In genomic region chr1:238063454-238063853, GRCh38 we compare ENCODE assay signal across 9 cellular contexts.
DNase-seq lines count a peak whose midpoint lies in the region; ATAC-seq and TF ChIP-seq lines count a peak whose summit lies in the region.
"Had no signal": no experiment of that assay in that cellular context is flagged by ENCODE, and none has a peak within 500 bp of the region (broad histone marks: within the 10 kb centered on the region; RNA-seq: fewer than 3 reads in every experiment).

No MANE protein-coding gene starts in this region.

- no CpG with 5 or more reads among the region's 4 CpGs for WGBS in IMR-90 (ENCODE audit: extremely low coverage in 2 of 2, insufficient read length in 1 of 2), 2 experiments
- WGBS in transverse colon (ENCODE audit: low coverage in 1 of 2), 2 donors = 91% methylated on average over 4 of the region's 4 CpGs; no CpG with 5 or more reads in 1 of the 2 donors

- POLR2A ChIA-PET in IMR-90 (lab: Charles Lee; ENCODE audit: unreplicated experiment) = no interaction called here

- H3K4me1 ChIP-seq in ACC112 (ENCODE audit: control insufficient read depth, insufficient read depth, low read length, unreplicated experiment) (peaks cover 9% of the 10 kb centered on the region), IMR-90 (ENCODE audit: control insufficient read depth, insufficient read depth, low read length) (peaks cover 5% of the 10 kb centered on the region; the same call in 1 of the 2 replicates), transverse colon (no peaks in the 10 kb centered on the region)

- TF ChIP-seq EP300 in transverse colon (IDR thresholded peaks at IDR 0.05; ENCODE audit: low read depth) = no peak

- H3K27me3 ChIP-seq in ACC112 (ENCODE audit: insufficient read depth, low read length) (no peaks in the 10 kb centered on the region), IMR-90 (ENCODE audit: control insufficient read depth, insufficient read depth, low read length) (no peaks in the 10 kb centered on the region), transverse colon (no peaks in the 10 kb centered on the region)

- H2AK5ac ChIP-seq in IMR-90 (ENCODE audit: low read depth, low read length) = no peak overlapping the region

- H3K9me1 ChIP-seq in IMR-90 (ENCODE audit: insufficient read depth, low read length) = no peaks in the 10 kb centered on the region

- no peak for TF ChIP-seq CTCF in IMR-90 (conservative IDR thresholded peaks at IDR 0.05; ENCODE audit: low read depth, low read length)
- no peak for TF ChIP-seq CTCF in transverse colon (IDR thresholded peaks at IDR 0.05)

- peaks cover 2% of the 10 kb centered on the region; the same call in 1 of the 2 replicates for H3K9me3 ChIP-seq in IMR-90 (ENCODE audit: control insufficient read depth, insufficient read depth, low read length)
- H3K9me3 ChIP-seq in transverse colon = no peaks in the 10 kb centered on the region
- H3K9me3 ChIP-seq: thoracic aorta had no signal

- H3K79me1 ChIP-seq in IMR-90 (ENCODE audit: low read depth in 1 of 2, low read length in 2 of 2) = no peaks in the 10 kb centered on the region

- H3K79me2 ChIP-seq in ACC112 (ENCODE audit: control insufficient read depth, insufficient read depth, low read length, unreplicated experiment) = no peaks in the 10 kb centered on the region

- peak overlapping the region; percentile 23 for H2BK5ac ChIP-seq in IMR-90 (ENCODE audit: low read depth, low read length, poor library complexity, severe bottlenecking)

- dilution Hi-C loops in IMR-90 (cut with HindIII; ENCODE audit: low sequenced_read_pairs, unreplicated experiment) = no loop called here

- H3K4ac ChIP-seq in IMR-90 (ENCODE audit: low read depth, low read length) = no peak overlapping the region

- no peak overlapping the region for H3K23ac ChIP-seq in IMR-90 (ENCODE audit: low read depth, low read length)

- H3K14ac ChIP-seq in IMR-90 (replicated peaks; ENCODE audit: low read depth, low read length) = no peak overlapping the region

- no peak for TF ChIP-seq RAD21 in IMR-90 (IDR thresholded peaks at IDR 0.05; ENCODE audit: low read length)

- H3K27ac ChIP-seq in ACC112 (ENCODE audit: low read depth, low read length) (peak overlapping the region; percentile 78), IMR-90 (ENCODE audit: insufficient read depth, low read length) (no peak overlapping the region), transverse colon (no peak overlapping the region)
- H3K27ac ChIP-seq: thoracic aorta had no signal

- H3K36me3 ChIP-seq in ACC112 (ENCODE audit: insufficient read depth, low read length) (no peaks in the 10 kb centered on the region), IMR-90 (ENCODE audit: control insufficient read depth, insufficient read depth, low read length) (no peaks in the 10 kb centered on the region), transverse colon (no peaks in the 10 kb centered on the region)
- H3K36me3 ChIP-seq: thoracic aorta had no signal

- H3K4me2 ChIP-seq in IMR-90 (ENCODE audit: low read depth, low read length) = no peak overlapping the region

- ATAC-seq in GM19468 (IDR thresholded peaks at IDR 0.05; ENCODE audit: extremely low read depth, unreplicated experiment) = peak; percentile 30
- peak; percentile 42 for ATAC-seq in IMR-90 (ENCODE audit: low read depth)

- H2BK20ac ChIP-seq in IMR-90 (ENCODE audit: low read depth, low read length) = no peak overlapping the region

- H2BK120ac ChIP-seq in IMR-90 (ENCODE audit: low read depth, low read length) = no peak overlapping the region

- H3K56ac ChIP-seq in IMR-90 (ENCODE audit: extremely low read depth, insufficient read depth, low read length) = no peak overlapping the region

- in situ Hi-C loops in IMR-90 (cut with MboI; ENCODE audit: low sequenced_read_pairs) (no loop called here), transverse colon (cut with MboI; ENCODE audit: low pct_ligation_motif_present in 1 of 4, low pct_unique_long_range_greater_than_20kb in 1 of 4, low sequenced_read_pairs in 3 of 4) (no loop called here)

- H2AK9ac ChIP-seq in IMR-90 (replicated peaks; ENCODE audit: low read depth, low read length, poor library complexity) = no peak overlapping the region

- H2BK15ac ChIP-seq in IMR-90 (ENCODE audit: low read depth, low read length) = no peak overlapping the region

- 0 out of 2 replicates have a peak overlapping the region, but pooled peaks have one; percentile 16 for H3K4me3 ChIP-seq in ACC112 (ENCODE audit: low read depth, low read length)
- H3K4me3 ChIP-seq in IMR-90 (ENCODE audit: insufficient read depth, low read depth, low read length) = no peak overlapping the region
- H3K4me3 ChIP-seq in transverse colon = no peak overlapping the region
- H3K4me3 ChIP-seq: thoracic aorta had no signal

- CTCF ChIA-PET in IMR-90 (lab: Yijun Ruan, JAX) = no interaction called here

- TF ChIP-seq POLR2A in IMR-90 (IDR thresholded peaks at IDR 0.05; ENCODE audit: low read depth, low read length) (no peak), transverse colon (IDR thresholded peaks at IDR 0.05) (no peak)

- H4K91ac ChIP-seq in IMR-90 (ENCODE audit: insufficient read depth, low read depth, low read length) = no peak overlapping the region

- no TSS peak for BruUV-seq in IMR-90 (replicated peaks; lab: Mats Ljungman, UMichigan)

- H4K8ac ChIP-seq in IMR-90 (ENCODE audit: low read depth in 2 of 2, low read length in 2 of 2) = no peak overlapping the region

- intact Hi-C loops in IMR-90 (cut with micrococcal nuclease) = no loop called here
- intact Hi-C loops in transverse colon (cut with DNase I; ENCODE audit: low total_unique reads) = no loop called here

- H3K18ac ChIP-seq in IMR-90 (ENCODE audit: low read depth, low read length) = no peak overlapping the region

- no peak overlapping the region for H2AFZ ChIP-seq in ACC112 (ENCODE audit: low read length, unreplicated experiment)
- no peak overlapping the region for H2AFZ ChIP-seq in IMR-90 (replicated peaks; ENCODE audit: low read length, poor library complexity)

- DNase-seq in IMR-90 = peak; percentile 55
- peak; percentile 17 for DNase-seq in cerebellar cortex (ENCODE audit: low spot score)
- no peak for DNase-seq in transverse colon
- no peak for DNase-seq in NCI-H2081 (lab: John Stamatoyannopoulos, UW)
- no peak for DNase-seq in NCI-H2029 treated with DMSO at 0.1 percent for 48 hours (lab: John Stamatoyannopoulos, UW)
- DNase-seq in NCI-H2107 (lab: John Stamatoyannopoulos, UW) = no peak

- H3K9ac ChIP-seq in IMR-90 (ENCODE audit: low read depth, low read length) = no peak overlapping the region

- H4K5ac ChIP-seq in IMR-90 (ENCODE audit: low read depth, low read length) = no peak overlapping the region

- no peaks in the 10 kb centered on the region for H4K20me1 ChIP-seq in IMR-90 (ENCODE audit: insufficient read depth, low read length)

TF ChIP-seq in IMR-90, 13 proteins besides CTCF, POLR2A, EP300 and RAD21:
- TF ChIP-seq NFE2L2 (IDR thresholded peaks at IDR 0.05; ENCODE audit: low read depth, low read length) = no peak
- TF ChIP-seq, protein P1, sequence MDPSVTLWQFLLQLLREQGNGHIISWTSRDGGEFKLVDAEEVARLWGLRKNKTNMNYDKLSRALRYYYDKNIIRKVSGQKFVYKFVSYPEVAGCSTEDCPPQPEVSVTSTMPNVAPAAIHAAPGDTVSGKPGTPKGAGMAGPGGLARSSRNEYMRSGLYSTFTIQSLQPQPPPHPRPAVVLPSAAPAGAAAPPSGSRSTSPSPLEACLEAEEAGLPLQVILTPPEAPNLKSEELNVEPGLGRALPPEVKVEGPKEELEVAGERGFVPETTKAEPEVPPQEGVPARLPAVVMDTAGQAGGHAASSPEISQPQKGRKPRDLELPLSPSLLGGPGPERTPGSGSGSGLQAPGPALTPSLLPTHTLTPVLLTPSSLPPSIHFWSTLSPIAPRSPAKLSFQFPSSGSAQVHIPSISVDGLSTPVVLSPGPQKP (IDR thresholded peaks at IDR 0.05; ENCODE audit: borderline replicate concordance, low read depth, low read length) = no peak
- TF ChIP-seq, protein P2, sequence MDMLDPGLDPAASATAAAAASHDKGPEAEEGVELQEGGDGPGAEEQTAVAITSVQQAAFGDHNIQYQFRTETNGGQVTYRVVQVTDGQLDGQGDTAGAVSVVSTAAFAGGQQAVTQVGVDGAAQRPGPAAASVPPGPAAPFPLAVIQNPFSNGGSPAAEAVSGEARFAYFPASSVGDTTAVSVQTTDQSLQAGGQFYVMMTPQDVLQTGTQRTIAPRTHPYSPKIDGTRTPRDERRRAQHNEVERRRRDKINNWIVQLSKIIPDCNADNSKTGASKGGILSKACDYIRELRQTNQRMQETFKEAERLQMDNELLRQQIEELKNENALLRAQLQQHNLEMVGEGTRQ (IDR thresholded peaks at IDR 0.05; ENCODE audit: low read depth, low read length) = no peak
- no peak for TF ChIP-seq RCOR1 (IDR thresholded peaks at IDR 0.05; ENCODE audit: insufficient replicate concordance, low read length)
- no peak for TF ChIP-seq BHLHE40 (IDR thresholded peaks at IDR 0.05; ENCODE audit: low read depth, low read length)
- TF ChIP-seq CHD1 (IDR thresholded peaks at IDR 0.05; ENCODE audit: low read depth, low read length) = no peak
- no peak for TF ChIP-seq RFX5 (IDR thresholded peaks at IDR 0.05; ENCODE audit: low read depth, low read length)
- no peak for TF ChIP-seq SMC3 (IDR thresholded peaks at IDR 0.05; ENCODE audit: low read depth, low read length)
- TF ChIP-seq MXI1 (IDR thresholded peaks at IDR 0.05; ENCODE audit: borderline replicate concordance, low read depth, low read length) = no peak
- TF ChIP-seq MAZ (IDR thresholded peaks at IDR 0.05; ENCODE audit: borderline replicate concordance, low read depth, low read length) = no peak

Comparison
In these comparisons a context has a peak if more than half of its experiments do, and no peak if none do; other contexts are left out.
1. DNase-seq: peak in IMR-90 (single experiment) and cerebellar cortex (single experiment); none in transverse colon (single experiment), NCI-H2081 (0 of 2), NCI-H2029 treated with DMSO at 0.1 percent for 48 hours (single experiment) and NCI-H2107 (single experiment).